In genomic region chr16:84009282-84009681, GRCh38 we compare ENCODE assay signal across 2 cellular contexts.
TF ChIP-seq lines count a peak whose summit lies in the region.

No MANE protein-coding gene starts in this region.

TF ChIP-seq in HepG2, 621 proteins besides CTCF, POLR2A, EP300 and RAD21:
- TF ChIP-seq CEBPB (IDR thresholded peaks at IDR 0.05; ENCODE audit: borderline replicate concordance, low read depth, low read length) (peak; percentile 61; the same call in 1 of the 2 replicates), CEBPG (CRISPR knock-in tag; IDR thresholded peaks at IDR 0.05) (0 out of 2 replicates have a peak, but pooled peaks have one; percentile 29), TMF1 (CRISPR knock-in tag; IDR thresholded peaks at IDR 0.05; ENCODE audit: low read depth) (no peak)
TF ChIP-seq in HepG2: peak in this region for 2.

TF ChIP-seq in K562, 482 proteins besides CTCF, POLR2A, EP300 and RAD21:
- TF ChIP-seq, protein P1, sequence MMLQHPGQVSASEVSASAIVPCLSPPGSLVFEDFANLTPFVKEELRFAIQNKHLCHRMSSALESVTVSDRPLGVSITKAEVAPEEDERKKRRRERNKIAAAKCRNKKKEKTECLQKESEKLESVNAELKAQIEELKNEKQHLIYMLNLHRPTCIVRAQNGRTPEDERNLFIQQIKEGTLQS (IDR thresholded peaks at IDR 0.05), result peak; percentile 35
- TF ChIP-seq, protein P1 (CRISPR knock-in tag; conservative IDR thresholded peaks at IDR 0.05), result no peak
- TF ChIP-seq SAFB (IDR thresholded peaks at IDR 0.05; ENCODE audit: borderline replicate concordance, low read depth, low read length), result no peak
- TF ChIP-seq CEBPB (tag; IDR thresholded peaks at IDR 0.05), result 0 out of 2 replicates have a peak, but pooled peaks have one; percentile 15
- TF ChIP-seq ZNF449 (CRISPR knock-in tag; IDR thresholded peaks at IDR 0.05), result no peak
- TF ChIP-seq RAD51 (IDR thresholded peaks at IDR 0.05; ENCODE audit: borderline replicate concordance, low read depth), result peak; percentile 36; the same call in 1 of the 2 replicates
- TF ChIP-seq CEBPG (CRISPR knock-in tag; IDR thresholded peaks at IDR 0.05), result peak; percentile 60
- TF ChIP-seq CEBPG (tag; conservative IDR thresholded peaks at IDR 0.05 in 1 of 2, IDR thresholded peaks at IDR 0.05 in 1 of 2), result 0 out of 4 replicates have a peak, but pooled peaks of 1 of the 2 experiments have one; percentile 24
- TF ChIP-seq MYC (IDR thresholded peaks at IDR 0.05; ENCODE audit: low read depth, low read length), result peak; percentile 26; the same call in 1 of the 2 replicates
- TF ChIP-seq MYC (CRISPR knock-in tag; IDR thresholded peaks at IDR 0.05; ENCODE audit: borderline replicate concordance, low read depth), result no peak
- TF ChIP-seq, protein P2, sequence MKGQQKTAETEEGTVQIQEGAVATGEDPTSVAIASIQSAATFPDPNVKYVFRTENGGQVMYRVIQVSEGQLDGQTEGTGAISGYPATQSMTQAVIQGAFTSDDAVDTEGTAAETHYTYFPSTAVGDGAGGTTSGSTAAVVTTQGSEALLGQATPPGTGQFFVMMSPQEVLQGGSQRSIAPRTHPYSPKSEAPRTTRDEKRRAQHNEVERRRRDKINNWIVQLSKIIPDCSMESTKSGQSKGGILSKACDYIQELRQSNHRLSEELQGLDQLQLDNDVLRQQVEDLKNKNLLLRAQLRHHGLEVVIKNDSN (CRISPR knock-in tag; IDR thresholded peaks at IDR 0.05), result peak; percentile 60; the same call in 1 of the 2 replicates
- peak; percentile 59; the same call in 1 of the 2 replicates for TF ChIP-seq BCOR (IDR thresholded peaks at IDR 0.05)
- peak; percentile 71 for TF ChIP-seq RBM25 (IDR thresholded peaks at IDR 0.05; ENCODE audit: low read depth, low read length, severe bottlenecking)
